ENCODE assay signal across 16 cellular contexts in the genomic region with DNA sequence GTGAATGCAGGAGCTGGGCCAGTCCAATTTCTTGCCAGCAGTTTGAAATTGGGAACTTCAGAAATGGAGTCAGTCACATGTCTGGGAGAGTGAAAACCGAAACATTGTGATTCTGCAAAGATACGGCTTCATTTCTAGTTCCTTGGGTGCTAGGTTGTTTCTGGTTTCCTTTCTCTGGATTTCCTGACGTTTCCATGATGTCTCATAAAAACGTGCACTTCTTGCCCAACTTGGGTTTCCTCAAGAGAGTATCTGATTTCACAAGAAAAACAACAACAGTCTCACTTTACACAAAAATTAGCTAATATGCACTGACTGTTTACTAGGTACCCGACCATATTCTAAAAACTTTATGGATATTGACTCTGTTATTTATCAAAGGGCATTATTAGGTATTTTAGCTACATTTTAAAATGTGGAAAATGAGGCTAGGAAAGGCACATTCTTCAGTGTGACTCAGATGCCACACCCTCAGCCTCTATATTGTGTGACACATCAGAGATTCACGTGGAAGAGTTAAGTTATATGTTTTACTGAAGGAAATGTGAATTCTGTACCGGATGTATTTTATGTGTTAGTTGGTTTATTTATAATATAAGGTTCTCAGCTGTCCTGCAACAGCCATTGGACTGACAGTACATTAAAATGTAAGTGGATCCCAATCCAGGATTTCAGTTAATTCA.
DNase-seq lines count a peak whose midpoint lies in the region; ATAC-seq and TF ChIP-seq lines count a peak whose summit lies in the region.
"Had no signal": no experiment of that assay in that cellular context is flagged by ENCODE, and none has a peak within 500 bp of the region (broad histone marks: within the 10 kb centered on the region; RNA-seq: fewer than 3 reads in every experiment).

No MANE protein-coding gene starts in this region.

- no peak overlapping the region for H3K4me3 Mint-ChIP-seq in stimulated activated effector memory CD8-positive, alpha-beta T cell treated with anti-CD3 and anti-CD28 coated beads, Interleukin-12 subunit alpha, Interleukin-12 subunit beta, amount 100 ng/mL, for 72 hours
- no peak overlapping the region for H3K4me3 Mint-ChIP-seq in CD4-positive, alpha-beta T cell
- no peak overlapping the region for H3K4me3 Mint-ChIP-seq in activated naive CD8-positive, alpha-beta T cell treated with anti-CD3 and anti-CD28 coated beads, Interleukin-2, amount 50 U/mL, for 24 hours
- H3K4me3 Mint-ChIP-seq: activated CD4-positive, alpha-beta T cell treated with anti-CD3 and anti-CD28 coated beads, Interleukin-2, amount 10 ng/mL, durations not matched to agents 7 days and 5 days; activated T-cell treated with anti-CD3 and anti-CD28 coated beads, Interleukin-2, amount 50 U/mL, for 4 hours; T-helper 1 cell treated with Interleukin-12 subunit alpha and Interleukin-12 subunit beta and Interleukin-4 antibody, amounts not matched to agents 30 μg/mL and 1 μg/mL, for 36 hours had no signal

- ATAC-seq in foreskin keratinocyte, result peak; percentile 95
- ATAC-seq in stimulated activated effector memory CD8-positive, alpha-beta T cell treated with anti-CD3 and anti-CD28 coated beads, Interleukin-12 subunit alpha, Interleukin-12 subunit beta, amount 100 ng/mL, for 72 hours, result no peak
- ATAC-seq in CD4-positive, alpha-beta T cell (ENCODE audit: poor library complexity), result no peak
- no peak for ATAC-seq in activated naive CD8-positive, alpha-beta T cell treated with anti-CD3 and anti-CD28 coated beads, Interleukin-2, amount 50 U/mL, for 24 hours
- ATAC-seq: activated T-cell treated with anti-CD3 and anti-CD28 coated beads, Interleukin-2, amount 50 U/mL, for 4 hours had no signal

- H3K27me3 ChIP-seq in AG04450 (ENCODE audit: control insufficient read depth, insufficient read depth, low read length) (no peaks in the 10 kb centered on the region), foreskin keratinocyte (no peaks in the 10 kb centered on the region)
- H3K27me3 ChIP-seq in CD4-positive, alpha-beta T cell (ENCODE audit: control insufficient read depth, insufficient read depth, low read length), result no peaks in the 10 kb centered on the region
- H3K27me3 ChIP-seq: tibial artery had no signal

- no peak overlapping the region for H3K4me3 ChIP-seq in AG04450 (ENCODE audit: low read depth, low read length)
- H3K4me3 ChIP-seq: lung, tibial artery had no signal

- no peaks in the 10 kb centered on the region for H3K27me3 Mint-ChIP-seq in CD4-positive, alpha-beta T cell
- H3K27me3 Mint-ChIP-seq in activated naive CD8-positive, alpha-beta T cell treated with anti-CD3 and anti-CD28 coated beads, Interleukin-2, amount 50 U/mL, for 24 hours, result no peaks in the 10 kb centered on the region
- H3K27me3 Mint-ChIP-seq: activated CD4-positive, alpha-beta T cell treated with anti-CD3 and anti-CD28 coated beads, Interleukin-2, amount 10 ng/mL, durations not matched to agents 7 days and 5 days had no signal

- POLR2A ChIA-PET in AG04450 (lab: Yijun Ruan, JAX), result no interaction called here
- POLR2A ChIA-PET in CD4-positive, alpha-beta T cell (lab: Charles Lee), result no interaction called here

- H3K36me3 Mint-ChIP-seq in stimulated activated effector memory CD8-positive, alpha-beta T cell treated with anti-CD3 and anti-CD28 coated beads, Interleukin-12 subunit alpha, Interleukin-12 subunit beta, amount 100 ng/mL, for 72 hours, result no peaks in the 10 kb centered on the region
- H3K36me3 Mint-ChIP-seq in CD4-positive, alpha-beta T cell (ENCODE audit: low read depth), result no peaks in the 10 kb centered on the region
- H3K36me3 Mint-ChIP-seq in activated naive CD8-positive, alpha-beta T cell treated with anti-CD3 and anti-CD28 coated beads, Interleukin-2, amount 50 U/mL, for 24 hours (ENCODE audit: low read depth), result no peaks in the 10 kb centered on the region

- no peaks in the 10 kb centered on the region for H3K4me1 Mint-ChIP-seq in stimulated activated effector memory CD8-positive, alpha-beta T cell treated with anti-CD3 and anti-CD28 coated beads, Interleukin-12 subunit alpha, Interleukin-12 subunit beta, amount 100 ng/mL, for 72 hours
- H3K4me1 Mint-ChIP-seq in CD4-positive, alpha-beta T cell (ENCODE audit: low read depth), result no peaks in the 10 kb centered on the region
- no peaks in the 10 kb centered on the region for H3K4me1 Mint-ChIP-seq in activated naive CD8-positive, alpha-beta T cell treated with anti-CD3 and anti-CD28 coated beads, Interleukin-2, amount 50 U/mL, for 24 hours
- H3K4me1 Mint-ChIP-seq: activated CD4-positive, alpha-beta T cell treated with anti-CD3 and anti-CD28 coated beads, Interleukin-2, amount 10 ng/mL, durations not matched to agents 7 days and 5 days had no signal

- no peak for DNase-seq in AG04450 (ENCODE audit: low read depth, low spot score)
- peak; percentile 78 for DNase-seq in HS-5 (ENCODE audit: low read depth)
- DNase-seq in amniotic stem cell (lab: John Stamatoyannopoulos, UW), result peak; percentile 5
- peak; percentile 57 to 80 for DNase-seq in foreskin keratinocyte
- no peak for DNase-seq in stimulated activated effector memory CD8-positive, alpha-beta T cell treated with anti-CD3 and anti-CD28 coated beads, Interleukin-12 subunit alpha, Interleukin-12 subunit beta, amount 100 ng/mL, for 72 hours (ENCODE audit: low spot score in 2 of 2)
- no peak for DNase-seq in activated CD4-positive, CD25-positive, alpha-beta regulatory T cell treated with anti-CD3 and anti-CD28 coated beads, Interleukin-2, amount 50 U/mL, for 72 hours
- DNase-seq in CD4-positive, alpha-beta T cell, result no peak
- no peak for DNase-seq in activated naive CD8-positive, alpha-beta T cell treated with anti-CD3 and anti-CD28 coated beads, Interleukin-2, amount 50 U/mL, for 24 hours
- DNase-seq: activated CD4-positive, alpha-beta T cell treated with anti-CD3 and anti-CD28 coated beads, Interleukin-2, amount 10 ng/mL, durations not matched to agents 7 days and 5 days; activated T-cell treated with anti-CD3 and anti-CD28 coated beads, Interleukin-2, amount 50 U/mL, for 4 hours; DMS79 treated with DMSO at 0.1 percent for 48 hours; NCI-H1092 treated with DMSO at 0.1 percent for 48 hours; NCI-H2227 treated with DMSO at 0.1 percent for 48 hours; tibial artery had no signal

- peaks cover 15% of the 10 kb centered on the region for H3K9me3 ChIP-seq in AG04450 (ENCODE audit: control insufficient read depth, insufficient read depth, low read length)
- H3K9me3 ChIP-seq in CD4-positive, alpha-beta T cell (ENCODE audit: control insufficient read depth, low read length), result peaks cover 4% of the 10 kb centered on the region

- TF ChIP-seq CTCF in AG04450 (IDR thresholded peaks at IDR 0.05; ENCODE audit: low read depth, low read length), result no peak
- TF ChIP-seq CTCF in foreskin keratinocyte (conservative IDR thresholded peaks at IDR 0.05), result no peak
- no peak for TF ChIP-seq CTCF in CD4-positive, alpha-beta T cell (IDR thresholded peaks at IDR 0.05)

- H3K9me3 Mint-ChIP-seq in stimulated activated effector memory CD8-positive, alpha-beta T cell treated with anti-CD3 and anti-CD28 coated beads, Interleukin-12 subunit alpha, Interleukin-12 subunit beta, amount 100 ng/mL, for 72 hours, result peaks cover 4% of the 10 kb centered on the region
- no peaks in the 10 kb centered on the region for H3K9me3 Mint-ChIP-seq in CD4-positive, alpha-beta T cell
- H3K9me3 Mint-ChIP-seq in activated naive CD8-positive, alpha-beta T cell treated with anti-CD3 and anti-CD28 coated beads, Interleukin-2, amount 50 U/mL, for 24 hours, result peaks cover 14% of the 10 kb centered on the region

- H3K27ac Mint-ChIP-seq in stimulated activated effector memory CD8-positive, alpha-beta T cell treated with anti-CD3 and anti-CD28 coated beads, Interleukin-12 subunit alpha, Interleukin-12 subunit beta, amount 100 ng/mL, for 72 hours, result no peak overlapping the region
- H3K27ac Mint-ChIP-seq in CD4-positive, alpha-beta T cell, result no peak overlapping the region
- H3K27ac Mint-ChIP-seq in activated naive CD8-positive, alpha-beta T cell treated with anti-CD3 and anti-CD28 coated beads, Interleukin-2, amount 50 U/mL, for 24 hours, result no peak overlapping the region
- H3K27ac Mint-ChIP-seq: activated CD4-positive, alpha-beta T cell treated with anti-CD3 and anti-CD28 coated beads, Interleukin-2, amount 10 ng/mL, durations not matched to agents 7 days and 5 days; T-helper 1 cell treated with Interleukin-12 subunit alpha and Interleukin-12 subunit beta and Interleukin-4 antibody, amounts not matched to agents 30 μg/mL and 1 μg/mL, for 36 hours had no signal

- CTCF ChIA-PET in AG04450 (lab: Charles Lee), result no interaction called here
- CTCF ChIA-PET in CD4-positive, alpha-beta T cell (lab: Charles Lee), result no interaction called here

- peaks cover 13% of the 10 kb centered on the region for H3K4me1 ChIP-seq in foreskin keratinocyte
- H3K4me1 ChIP-seq: tibial artery had no signal

- intact Hi-C loops in CD4-positive, alpha-beta T cell (cut with DNase I, micrococcal nuclease), result no loop called here

- peak overlapping the region; percentile 52 for H3K27ac ChIP-seq in AG04450 (ENCODE audit: low read depth, low read length)
- peak overlapping the region; percentile 78 for H3K27ac ChIP-seq in foreskin keratinocyte
- no peak overlapping the region for H3K27ac ChIP-seq in CD4-positive, alpha-beta T cell (ENCODE audit: low read depth, low read length)
- H3K27ac ChIP-seq: tibial artery had no signal

Comparison
In these comparisons a context has a peak if more than half of its experiments do, and no peak if none do; other contexts are left out.
1. DNase-seq: peak in HS-5 (single experiment), amniotic stem cell (single experiment) and foreskin keratinocyte (2 of 2); none in AG04450 (single experiment), stimulated activated effector memory CD8-positive, alpha-beta T cell treated with anti-CD3 and anti-CD28 coated beads, Interleukin-12 subunit alpha, Interleukin-12 subunit beta, amount 100 ng/mL, for 72 hours (0 of 2), activated CD4-positive, CD25-positive, alpha-beta regulatory T cell treated with anti-CD3 and anti-CD28 coated beads, Interleukin-2, amount 50 U/mL, for 72 hours (single experiment), CD4-positive, alpha-beta T cell (0 of 10) and activated naive CD8-positive, alpha-beta T cell treated with anti-CD3 and anti-CD28 coated beads, Interleukin-2, amount 50 U/mL, for 24 hours (single experiment).